ENCODE assay signal across 9 cellular contexts in the genomic region with DNA sequence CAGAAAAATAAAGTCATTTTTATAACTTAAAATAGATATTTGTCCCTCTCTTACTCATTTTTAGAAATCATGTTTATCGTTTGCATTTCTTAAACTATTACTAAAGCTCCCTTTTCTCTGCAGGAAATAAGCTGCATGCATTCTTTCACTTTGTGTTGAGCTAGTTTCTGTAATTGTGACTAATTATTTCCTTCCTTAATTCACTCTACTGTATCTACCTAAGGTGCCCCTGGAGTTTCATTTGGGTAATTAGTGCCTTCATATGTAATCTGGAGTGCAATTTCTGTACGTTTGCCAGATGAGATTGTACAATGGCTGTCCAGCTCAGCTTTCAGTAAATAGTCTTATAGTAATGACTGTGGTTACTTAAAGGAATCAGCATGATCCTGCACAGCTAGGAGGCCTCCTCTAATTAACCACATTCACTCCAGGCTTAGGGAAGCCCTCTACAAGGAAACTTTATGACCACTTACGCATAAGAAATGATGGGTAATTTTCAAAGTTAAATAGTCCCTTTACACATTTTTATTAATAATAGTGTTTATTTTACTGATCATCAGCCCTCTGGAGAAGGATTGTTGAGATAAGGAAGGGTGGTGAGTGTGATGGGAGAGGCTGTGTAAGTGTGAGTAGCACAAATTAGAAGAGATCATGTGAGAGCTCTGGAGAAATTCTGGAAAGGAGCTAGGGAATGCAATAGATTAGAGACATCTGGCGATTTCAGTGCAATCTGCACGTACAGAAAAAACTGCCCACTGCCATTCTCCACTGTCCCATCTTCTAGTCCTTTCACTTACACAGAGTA.
DNase-seq lines count a peak whose midpoint lies in the region; ATAC-seq and TF ChIP-seq lines count a peak whose summit lies in the region.
"Had no signal": no experiment of that assay in that cellular context is flagged by ENCODE, and none has a peak within 500 bp of the region (broad histone marks: within the 10 kb centered on the region; RNA-seq: fewer than 3 reads in every experiment).

No MANE protein-coding gene starts in this region.

- DNase-seq in NCI-H82 (lab: John Stamatoyannopoulos, UW), result peak; percentile 89
- DNase-seq in colonic mucosa, result no peak
- no peak for DNase-seq in NK-92 treated with Interleukin-12 subunit alpha and Interleukin-12 subunit beta, amount 100 ng/mL, for 24 hours (lab: John Stamatoyannopoulos, UW)
- no peak for DNase-seq in globus pallidus (ENCODE audit: low spot score)

- H3K27me3 ChIP-seq in BLaER1 treated with 17β-estradiol and CSF1 and Interleukin-3, amounts not matched to agents 10 nM and 100 nM, result no peaks in the 10 kb centered on the region
- no peaks in the 10 kb centered on the region for H3K27me3 ChIP-seq in colonic mucosa
- no peaks in the 10 kb centered on the region for H3K27me3 ChIP-seq in subcutaneous abdominal adipose tissue (ENCODE audit: control insufficient read depth in 5 of 5, insufficient read depth in 4 of 5, low read length in 5 of 5)

- peak overlapping the region; percentile 60 to 94 (median 89); a peak in 21 of 22 replicates for H3K27ac ChIP-seq in BLaER1 treated with 17β-estradiol and CSF1 and Interleukin-3, amounts not matched to agents 10 nM and 100 nM
- H3K27ac ChIP-seq in colonic mucosa, result peak overlapping the region; percentile 34
- peak overlapping the region; percentile 25 for H3K27ac ChIP-seq in subcutaneous abdominal adipose tissue (ENCODE audit: low read depth, low read length)
- H3K27ac ChIP-seq: thoracic aorta had no signal

- H4K20me1 ChIP-seq in BLaER1 treated with 17β-estradiol and CSF1 and Interleukin-3, amounts not matched to agents 10 nM and 100 nM, result no peaks in the 10 kb centered on the region

- intact Hi-C loops in colonic mucosa (cut with DNase I), result no loop called here

- peak overlapping the region in 5 of 10 experiments; percentile 2 to 34 (median 27); a peak in 5 of 20 replicates for H3K4me3 ChIP-seq in BLaER1 treated with 17β-estradiol and CSF1 and Interleukin-3, amounts not matched to agents 10 nM and 100 nM
- H3K4me3 ChIP-seq in colonic mucosa (no peak overlapping the region), subcutaneous abdominal adipose tissue (ENCODE audit: low read depth in 1 of 5, low read length in 5 of 5) (no peak overlapping the region)
- H3K4me3 ChIP-seq: thoracic aorta had no signal

- peaks cover 2 to 62% (median 34%) of the 10 kb centered on the region in 11 experiments; a peak in 21 of 22 replicates for H3K36me3 ChIP-seq in BLaER1 treated with 17β-estradiol and CSF1 and Interleukin-3, amounts not matched to agents 10 nM and 100 nM
- H3K36me3 ChIP-seq in colonic mucosa (no peaks in the 10 kb centered on the region), subcutaneous abdominal adipose tissue (ENCODE audit: control insufficient read depth in 5 of 5, insufficient read depth in 5 of 5, low read length in 5 of 5) (peaks cover 0 to 2% (median 0%) of the 10 kb centered on the region in 5 donors)
- H3K36me3 ChIP-seq: thoracic aorta had no signal

- no peak for TF ChIP-seq CTCF in colonic mucosa (IDR thresholded peaks at IDR 0.05)

- peak; percentile 89 for ATAC-seq in GM18868 (IDR thresholded peaks at IDR 0.05; ENCODE audit: unreplicated experiment)
- ATAC-seq in HG03039 (IDR thresholded peaks at IDR 0.05; ENCODE audit: unreplicated experiment), result peak; percentile 74

- peak overlapping the region; percentile 61 to 78 (median 74); a peak in 21 of 22 replicates for H3K9ac ChIP-seq in BLaER1 treated with 17β-estradiol and CSF1 and Interleukin-3, amounts not matched to agents 10 nM and 100 nM
- H3K9ac ChIP-seq in colonic mucosa (ENCODE audit: low read depth in 2 of 2, low read length in 2 of 2), result no peak overlapping the region
- H3K9ac ChIP-seq in subcutaneous abdominal adipose tissue (ENCODE audit: low read length in 5 of 5), result no peak overlapping the region

- H3K9me3 ChIP-seq in BLaER1 treated with 17β-estradiol and CSF1 and Interleukin-3, amounts not matched to agents 10 nM and 100 nM (replicated peaks in 1 of 11), result no peaks in the 10 kb centered on the region
- H3K9me3 ChIP-seq in colonic mucosa, result no peaks in the 10 kb centered on the region
- no peaks in the 10 kb centered on the region for H3K9me3 ChIP-seq in subcutaneous abdominal adipose tissue (ENCODE audit: control insufficient read depth in 5 of 5, low read length in 5 of 5)
- H3K9me3 ChIP-seq: thoracic aorta had no signal

- peak overlapping the region; percentile 68 to 91 (median 78) for H3K4me2 ChIP-seq in BLaER1 treated with 17β-estradiol and CSF1 and Interleukin-3, amounts not matched to agents 10 nM and 100 nM

- H3K4me1 ChIP-seq in BLaER1 treated with 17β-estradiol and CSF1 and Interleukin-3, amounts not matched to agents 10 nM and 100 nM, result peaks cover 79 to 100% (median 97%) of the 10 kb centered on the region in 10 experiments
- no peaks in the 10 kb centered on the region for H3K4me1 ChIP-seq in colonic mucosa
- peaks cover 5 to 37% (median 26%) of the 10 kb centered on the region in 5 donors for H3K4me1 ChIP-seq in subcutaneous abdominal adipose tissue (ENCODE audit: control insufficient read depth in 5 of 5, insufficient read depth in 5 of 5, low read length in 5 of 5)

Comparison
In these comparisons a context has a peak if more than half of its experiments do, and no peak if none do; other contexts are left out.
1. H3K27ac ChIP-seq: peak in every context shown above with its lines; median percentile 89 in BLaER1 treated with 17β-estradiol and CSF1 and Interleukin-3, amounts not matched to agents 10 nM and 100 nM; 34 in colonic mucosa; 25 in subcutaneous abdominal adipose tissue.
2. H3K9ac ChIP-seq: peak in BLaER1 treated with 17β-estradiol and CSF1 and Interleukin-3, amounts not matched to agents 10 nM and 100 nM (11 of 11); none in colonic mucosa (0 of 2) and subcutaneous abdominal adipose tissue (0 of 5).